Comparison of ENCODE assay signal across 8 cellular contexts in genomic region chr2:147045113-147045512, GRCh38.
DNase-seq lines count a peak whose midpoint lies in the region; ATAC-seq and TF ChIP-seq lines count a peak whose summit lies in the region.

No MANE protein-coding gene starts in this region.

- H3K27me3 ChIP-seq in ACC112 (ENCODE audit: insufficient read depth, low read length) (no peaks in the 10 kb centered on the region), SJCRH30 (no peaks in the 10 kb centered on the region)

- no peaks in the 10 kb centered on the region for H3K4me1 ChIP-seq in ACC112 (ENCODE audit: control insufficient read depth, insufficient read depth, low read length, unreplicated experiment)
- H3K4me1 ChIP-seq in SJCRH30 = peaks cover 12% of the 10 kb centered on the region

- peak overlapping the region; percentile 55 for H2AFZ ChIP-seq in ACC112 (ENCODE audit: low read length, unreplicated experiment)

- H3K9me3 ChIP-seq in SJCRH30 (replicated peaks) = no peaks in the 10 kb centered on the region

- no peak overlapping the region for H3K4me3 ChIP-seq in ACC112 (ENCODE audit: low read depth, low read length)
- H3K4me3 ChIP-seq in SJCRH30 = no peak overlapping the region
- H3K4me3 ChIP-seq in astrocyte of the spinal cord (ENCODE audit: low read depth, low read length) = no peak overlapping the region

- ATAC-seq in HG03378 (IDR thresholded peaks at IDR 0.05; ENCODE audit: unreplicated experiment) = peak; percentile 60

- H3K79me2 ChIP-seq in ACC112 (ENCODE audit: control insufficient read depth, insufficient read depth, low read length, unreplicated experiment) = no peaks in the 10 kb centered on the region

- no peak overlapping the region for H3K27ac ChIP-seq in ACC112 (ENCODE audit: low read depth, low read length)
- H3K27ac ChIP-seq in SJCRH30 = no peak overlapping the region

- TF ChIP-seq CTCF in GM12872 (IDR thresholded peaks at IDR 0.05; ENCODE audit: insufficient read depth, low read depth, low read length) (peak; percentile 75), astrocyte of the spinal cord (IDR thresholded peaks at IDR 0.05; ENCODE audit: low read depth, low read length) (peak; percentile 73)

- DNase-seq in SJCRH30 (peak; percentile 43 to 70), astrocyte of the spinal cord (ENCODE audit: low read depth, low spot score) (peak; percentile 57), left kidney (ENCODE audit: low read depth, low spot score) (peak; percentile 59), HPDE6-E6E7 (ENCODE audit: extremely low spot score) (no peak)
- peak; percentile 68 for DNase-seq in stimulated activated CD8-positive, alpha-beta memory T cell treated with anti-CD3 and anti-CD28 coated beads, Interleukin-4, amount 100 ng/mL, for 48 hours

- H3K36me3 ChIP-seq in ACC112 (ENCODE audit: insufficient read depth, low read length) (no peaks in the 10 kb centered on the region), SJCRH30 (no peaks in the 10 kb centered on the region)

- in situ Hi-C loops in astrocyte of the spinal cord (cut with HindIII; ENCODE audit: low sequenced_read_pairs) = no loop called here
